Comparison of ENCODE assay signal across 8 cellular contexts in the genomic region with DNA sequence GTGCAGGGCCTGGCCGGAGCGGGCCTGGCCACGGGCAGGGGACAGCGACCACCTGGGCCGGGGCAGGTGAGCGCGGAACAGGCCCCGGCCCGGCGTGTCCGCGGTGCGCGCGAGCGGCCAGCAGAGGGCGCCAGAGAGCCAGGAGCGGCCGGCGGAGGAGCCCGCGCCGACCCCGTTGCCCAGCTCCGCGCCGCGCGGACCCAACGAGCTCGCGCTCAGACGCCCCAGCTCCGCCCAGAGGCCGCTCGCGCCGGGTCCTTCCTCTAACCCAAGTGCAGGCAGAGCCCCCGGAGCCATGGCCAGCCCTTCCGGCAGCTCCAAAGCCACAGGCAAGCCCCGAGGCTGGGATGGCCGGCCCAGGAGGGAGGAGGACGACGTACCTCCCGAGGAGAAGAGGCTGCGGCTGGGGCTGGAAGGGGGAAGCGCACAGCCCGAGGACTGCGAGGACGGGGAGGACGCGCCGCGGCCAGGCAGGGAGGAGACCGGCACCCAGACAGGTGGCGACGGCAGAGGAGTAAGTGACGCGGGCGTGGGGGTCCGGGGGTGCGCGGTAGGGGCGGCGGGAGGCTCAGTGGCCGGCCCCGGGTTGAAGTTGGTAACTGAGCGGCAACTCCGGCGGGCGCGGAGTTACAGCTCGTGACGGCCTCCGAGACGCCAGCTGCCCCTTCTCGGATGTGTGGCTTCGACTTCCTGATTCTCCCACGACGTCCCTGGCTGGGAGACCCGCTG.
A peak's percentile ranks its signal among the peaks of the same experiment; 100 is the strongest.
DNase-seq lines count a peak whose midpoint lies in the region; ATAC-seq, FAIRE-seq and TF ChIP-seq lines count a peak whose summit lies in the region.
"Not testable (repeated sequence)": the region's sequence is repeated elsewhere in the genome, so short reads cannot be mapped to it uniquely, and the experiment has no call there.

No MANE protein-coding gene starts in this region.

- H2BK12ac ChIP-seq in H1 (ENCODE audit: low read depth, low read length) = not testable (repeated sequence)

- intact Hi-C loops in left lung (cut with DNase I); transverse colon (cut with DNase I; ENCODE audit: low total_unique reads): not testable (repeated sequence)

- H3K4me3 ChIP-seq in GM06990 (replicated peaks; ENCODE audit: low read depth, low read length) = peak overlapping the region; percentile 27
- not testable (repeated sequence) for H3K4me3 ChIP-seq in SJSA1
- peak overlapping the region; percentile 39 to 72 (median 50) for H3K4me3 ChIP-seq in H1 (ENCODE audit: extremely low read depth in 1 of 4, insufficient read depth in 2 of 4, low read depth in 3 of 4, low read length in 4 of 4)
- H3K4me3 ChIP-seq in left lung = peak overlapping the region; percentile 45 to 50
- peak overlapping the region in 2 of 3 donors; percentile 58 to 60 for H3K4me3 ChIP-seq in skeletal muscle tissue (ENCODE audit: low read length in 3 of 3)
- peak overlapping the region; percentile 44 to 69 (median 56) for H3K4me3 ChIP-seq in transverse colon

- not testable (repeated sequence) for TF ChIP-seq EP300 in H1 (IDR thresholded peaks at IDR 0.05; ENCODE audit: borderline replicate concordance in 1 of 2, low read depth in 2 of 2, low read length in 2 of 2); transverse colon (IDR thresholded peaks at IDR 0.05; ENCODE audit: low read depth)

- H4K5ac ChIP-seq in H1 (ENCODE audit: insufficient read length, low read depth, low read length) = not testable (repeated sequence)

- H3K4me2 ChIP-seq in H1 (ENCODE audit: insufficient read depth in 1 of 2, low read depth in 2 of 2, low read length in 2 of 2) = peak overlapping the region; percentile 49 to 73

- H3K27me3 ChIP-seq in GM06990 (replicated peaks; ENCODE audit: control insufficient read depth, insufficient read depth, low read length); SJSA1 (replicated peaks); H1 (replicated peaks in 1 of 4; ENCODE audit: control insufficient read depth in 3 of 4, extremely low read depth in 1 of 4, insufficient read depth in 3 of 4, low read length in 3 of 4); skeletal muscle tissue (ENCODE audit: control insufficient read depth in 3 of 3, insufficient read depth in 3 of 3, low read length in 3 of 3); transverse colon: not testable (repeated sequence)
- H3K27me3 ChIP-seq in left lung = peaks cover 0 to 14% of the 10 kb centered on the region in 2 donors

- not testable (repeated sequence) for H3K79me1 ChIP-seq in H1 (ENCODE audit: low read depth, low read length)

- CTCF ChIA-PET in H1 (lab: Charles Lee; ENCODE audit: partially characterized antibody) = interaction anchor here (0.6 to 1.7 kb wide), 17 partner anchors 8 to 482 kb away, joined by 3 to 10 read pairs (median 3); no protein-coding TSS in a partner anchor

- not testable (repeated sequence) for H3K36me3 ChIP-seq in GM06990 (ENCODE audit: control insufficient read depth, insufficient read depth, low read length); SJSA1; H1 (ENCODE audit: control insufficient read depth in 2 of 4, insufficient read depth in 4 of 4, low read length in 3 of 4); left lung; skeletal muscle tissue (ENCODE audit: control insufficient read depth in 3 of 3, insufficient read depth in 3 of 3, low read length in 3 of 3); transverse colon

- peak; percentile 79 for ATAC-seq in left lung

- not testable (repeated sequence) for TF ChIP-seq POLR2A in H1 (IDR thresholded peaks at IDR 0.05; ENCODE audit: control extremely low read depth in 1 of 2, low read depth in 2 of 2, low read length in 2 of 2)
- TF ChIP-seq POLR2A in transverse colon (IDR thresholded peaks at IDR 0.05) = peak; percentile 52

- H2AFZ ChIP-seq in H1 (ENCODE audit: low read length) = not testable (repeated sequence)

- not testable (repeated sequence) for H2BK20ac ChIP-seq in H1 (ENCODE audit: low read length)

- H3K79me2 ChIP-seq in H1 (ENCODE audit: control insufficient read depth in 1 of 2, insufficient read depth in 2 of 2, low read length in 2 of 2) = not testable (repeated sequence)

- POLR2A ChIA-PET in H1 (lab: Charles Lee; ENCODE audit: partially characterized antibody) = not testable (repeated sequence)

- H3K9ac ChIP-seq in H1 (replicated peaks in 1 of 4; ENCODE audit: extremely low read depth in 1 of 4, low read depth in 3 of 4, low read length in 3 of 4) (peak overlapping the region in 1 of 4 experiments; percentile 36; a peak in 2 of 7 replicates), skeletal muscle tissue (ENCODE audit: low read depth in 1 of 3, low read length in 3 of 3) (peak overlapping the region in 1 of 3 donors; percentile 54)

- H4K8ac ChIP-seq in H1 (ENCODE audit: extremely low read depth, insufficient read depth, low read length) = peak overlapping the region; percentile 68; the same call in 1 of the 2 replicates

- H2BK15ac ChIP-seq in H1 (ENCODE audit: low read length) = peak overlapping the region; percentile 81; the same call in 1 of the 2 replicates

- not testable (repeated sequence) for H2AK5ac ChIP-seq in H1 (ENCODE audit: low read depth, low read length)

- H3K14ac ChIP-seq in H1 (ENCODE audit: insufficient read length) = not testable (repeated sequence)

- H3K23me2 ChIP-seq in H1 (ENCODE audit: low read depth, low read length) = not testable (repeated sequence)

- WGBS in H1 (ENCODE audit: extremely low coverage in 1 of 2, insufficient coverage in 1 of 2, insufficient read length in 1 of 2, insufficient replicate concordance in 2 of 2, low coverage in 1 of 2, low lambda C conversion rate in 2 of 2, missing lambda C conversion rate in 1 of 2), 2 experiments = 3% methylated on average over 14 of the region's 81 CpGs; no CpG with 5 or more reads in 1 of the 2 experiments
- 0% methylated on average over 31 of the region's 81 CpGs; no CpG with 5 or more reads in 1 of the 2 donors for WGBS in transverse colon (ENCODE audit: low coverage in 1 of 2), 2 donors

- not testable (repeated sequence) for H3K27ac ChIP-seq in SJSA1; H1 (ENCODE audit: low read depth, low read length); left lung; skeletal muscle tissue (ENCODE audit: low read depth, low read length)
- peak overlapping the region; percentile 75 to 84 (median 80) for H3K27ac ChIP-seq in transverse colon

- TF ChIP-seq RAD21 in H1 (IDR thresholded peaks at IDR 0.05 in 1 of 2, conservative IDR thresholded peaks at IDR 0.05 in 1 of 2; ENCODE audit: low read depth in 2 of 2, low read length in 2 of 2) = peak; percentile 59 to 80

- in situ Hi-C loops in transverse colon (cut with MboI; ENCODE audit: low pct_ligation_motif_present in 1 of 4, low pct_unique_long_range_greater_than_20kb in 1 of 4, low sequenced_read_pairs in 3 of 4) = loop anchor here in 3 of 4 donors (25.0 kb wide), 1 partner anchor 130 kb away; no protein-coding TSS in a partner anchor

- H2BK5ac ChIP-seq in H1 (ENCODE audit: low read depth, low read length) = not testable (repeated sequence)

- DNase-seq in GM06990 (ENCODE audit: extremely low read depth, insufficient read length) (peak; percentile 64), MV-4-11 (lab: John Stamatoyannopoulos, UW) (peak; percentile 9), SJSA1 (ENCODE audit: low read depth in 1 of 2, low spot score in 2 of 2) (peak; percentile 51 to 64), activated T-helper 1 cell treated with Interleukin-2 at 50 U/mL for 16 hours (ENCODE audit: low read depth) (peak; percentile 54), H1 (ENCODE audit: low read depth in 1 of 2, low spot score in 2 of 2) (peak; percentile 69 to 94), left lung (peak; percentile 73 to 94), transverse colon (peak; percentile 86)

- not testable (repeated sequence) for H2BK120ac ChIP-seq in H1 (replicated peaks; ENCODE audit: low read depth, low read length)

- not testable (repeated sequence) for H4K91ac ChIP-seq in H1 (replicated peaks; ENCODE audit: insufficient read length, low read length)

- H3K18ac ChIP-seq in H1 (ENCODE audit: extremely low read depth, low read length) = peak overlapping the region; percentile 71

- not testable (repeated sequence) for FAIRE-seq in H1 (lab: Jason Lieb, UNC)

- H3K4ac ChIP-seq in H1 (replicated peaks; ENCODE audit: insufficient read length, low read depth, low read length) = not testable (repeated sequence)

- not testable (repeated sequence) for TF ChIP-seq CTCF in GM06990 (IDR thresholded peaks at IDR 0.05; ENCODE audit: insufficient read depth, low read length, poor library complexity, severe bottlenecking)
- TF ChIP-seq CTCF in H1 (IDR thresholded peaks at IDR 0.05; ENCODE audit: control extremely low read depth in 1 of 3, insufficient read depth in 1 of 3, low read depth in 1 of 3, low read length in 3 of 3) = peak; percentile 72 to 84 (median 76)
- TF ChIP-seq CTCF in left lung (IDR thresholded peaks at IDR 0.05) = peak; percentile 87 to 94
- peak in 4 of 5 experiments; percentile 67 to 94 (median 77) for TF ChIP-seq CTCF in transverse colon (IDR thresholded peaks at IDR 0.05)

- not testable (repeated sequence) for H3K23ac ChIP-seq in H1 (ENCODE audit: insufficient read length)

- H3K9me3 ChIP-seq in SJSA1 (replicated peaks); H1 (ENCODE audit: insufficient read depth in 2 of 2, low read depth in 1 of 2, low read length in 1 of 2); left lung; skeletal muscle tissue (ENCODE audit: control insufficient read depth in 3 of 3, low read length in 3 of 3); transverse colon: not testable (repeated sequence)

- not testable (repeated sequence) for H4K20me1 ChIP-seq in H1 (replicated peaks in 1 of 2; ENCODE audit: control insufficient read depth in 1 of 2, insufficient read depth in 2 of 2, low read length in 2 of 2)

- not testable (repeated sequence) for H3K4me1 ChIP-seq in SJSA1 (replicated peaks); left lung; skeletal muscle tissue (ENCODE audit: control insufficient read depth in 3 of 3, insufficient read depth in 3 of 3, low read length in 3 of 3); transverse colon
- H3K4me1 ChIP-seq in H1 (replicated peaks in 1 of 4; ENCODE audit: control insufficient read depth in 3 of 4, insufficient read depth in 4 of 4, low read length in 3 of 4) = peaks cover 0 to 13% (median 2%) of the 10 kb centered on the region in 4 experiments; a peak in 3 of 7 replicates

- H3K56ac ChIP-seq in H1 (replicated peaks; ENCODE audit: insufficient read length, low read depth, low read length) = not testable (repeated sequence)

TF ChIP-seq in H1, 55 proteins besides CTCF, POLR2A, EP300 and RAD21 (continues in another document):
- TF ChIP-seq RBBP5 (IDR thresholded peaks at IDR 0.05; ENCODE audit: borderline replicate concordance, low read depth, low read length) (0 out of 2 replicates have a peak, but pooled peaks have one; percentile 29), PHF8 (conservative IDR thresholded peaks at IDR 0.05; ENCODE audit: low read depth, low read length) (0 out of 2 replicates have a peak, but pooled peaks have one; percentile 25)

Comparison
In these comparisons a context has a peak if more than half of its experiments do, and no peak if none do; other contexts are left out.
1. DNase-seq: peak in every context shown above with its lines; median percentile 86 in transverse colon; 84 in left lung; 82 in H1; 64 in GM06990; 58 in SJSA1; 54 in activated T-helper 1 cell treated with Interleukin-2 at 50 U/mL for 16 hours; 9 in MV-4-11.